Comparison of ENCODE assay signal across 13 cellular contexts in genomic region chr13:77980592-77980991, GRCh38.
A peak's percentile ranks its signal among the peaks of the same experiment; 100 is the strongest.
DNase-seq lines count a peak whose midpoint lies in the region; ATAC-seq and TF ChIP-seq lines count a peak whose summit lies in the region.
"Had no signal": no experiment of that assay in that cellular context is flagged by ENCODE, and none has a peak within 500 bp of the region (broad histone marks: within the 10 kb centered on the region; RNA-seq: fewer than 3 reads in every experiment).

No MANE protein-coding gene starts in this region.

- TF ChIP-seq CTCF in AG04450 (IDR thresholded peaks at IDR 0.05; ENCODE audit: low read depth, low read length) (no peak), fibroblast of lung (conservative IDR thresholded peaks at IDR 0.05 in 1 of 2, IDR thresholded peaks at IDR 0.05 in 1 of 2; ENCODE audit: low read depth in 1 of 2, low read length in 2 of 2) (no peak), nephron progenitor cell (IDR thresholded peaks at IDR 0.05) (no peak), natural killer cell (IDR thresholded peaks at IDR 0.05) (no peak)

- H3K4me1 ChIP-seq in NT2/D1 (ENCODE audit: insufficient read depth, insufficient read length): no peaks in the 10 kb centered on the region
- H3K4me1 ChIP-seq in fibroblast of lung (ENCODE audit: control insufficient read depth, extremely low read depth, insufficient read depth, low read length): no peaks in the 10 kb centered on the region

- H2AFZ ChIP-seq in fibroblast of lung (ENCODE audit: low read length): peak overlapping the region; percentile 40

- intact Hi-C loops in natural killer cell (cut with micrococcal nuclease): no loop called here

- H3K9ac ChIP-seq in NT2/D1 (ENCODE audit: insufficient read length, low read depth): no peak overlapping the region
- H3K9ac ChIP-seq in fibroblast of lung (ENCODE audit: insufficient read depth, low read length): no peak overlapping the region

- peak overlapping the region; percentile 17 for H3K27ac Mint-ChIP-seq in nephron progenitor cell
- H3K27ac Mint-ChIP-seq in activated CD8-positive, alpha-beta memory T cell treated with anti-CD3 and anti-CD28 coated beads, Interleukin-2, amount 10 ng/mL, durations not matched to agents 7 days and 5 days: no peak overlapping the region
- no peak overlapping the region for H3K27ac Mint-ChIP-seq in natural killer cell
- H3K27ac Mint-ChIP-seq: activated naive CD4-positive, alpha-beta T cell treated with anti-CD3 and anti-CD28 coated beads for 36 hours had no signal

- H4K20me1 ChIP-seq in fibroblast of lung (ENCODE audit: control insufficient read depth, extremely low read depth, insufficient read depth, low read length): no peaks in the 10 kb centered on the region

- H3K9me3 Mint-ChIP-seq in nephron progenitor cell (peaks cover 10% of the 10 kb centered on the region), natural killer cell (no peaks in the 10 kb centered on the region)
- no peaks in the 10 kb centered on the region for H3K9me3 Mint-ChIP-seq in activated CD8-positive, alpha-beta memory T cell treated with anti-CD3 and anti-CD28 coated beads, Interleukin-2, amount 10 ng/mL, durations not matched to agents 7 days and 5 days (ENCODE audit: low read depth)
- H3K9me3 Mint-ChIP-seq: activated naive CD4-positive, alpha-beta T cell treated with anti-CD3 and anti-CD28 coated beads for 36 hours had no signal

- H3K4me3 ChIP-seq in AG04450 (ENCODE audit: low read depth, low read length) (no peak overlapping the region), NT2/D1 (ENCODE audit: insufficient read length, low read depth) (no peak overlapping the region), fibroblast of lung (replicated peaks in 1 of 4; ENCODE audit: control extremely low read depth in 1 of 4, insufficient read depth in 1 of 4, low read depth in 3 of 4, low read length in 4 of 4) (no peak overlapping the region)

- H3K79me2 ChIP-seq in fibroblast of lung (ENCODE audit: control insufficient read depth, insufficient read depth, low read length): no peaks in the 10 kb centered on the region

- H3K9me3 ChIP-seq in AG04450 (ENCODE audit: control insufficient read depth, insufficient read depth, low read length) (no peaks in the 10 kb centered on the region), NT2/D1 (ENCODE audit: insufficient read depth, low read length) (no peaks in the 10 kb centered on the region), fibroblast of lung (ENCODE audit: control insufficient read depth, insufficient read depth, low read depth, low read length) (no peaks in the 10 kb centered on the region)

- no peak for ATAC-seq in activated CD8-positive, alpha-beta memory T cell treated with anti-CD3 and anti-CD28 coated beads, Interleukin-2, amount 10 ng/mL, durations not matched to agents 7 days and 5 days
- ATAC-seq in natural killer cell: no peak

- H3K36me3 Mint-ChIP-seq in nephron progenitor cell (ENCODE audit: low read depth) (no peaks in the 10 kb centered on the region), natural killer cell (peaks cover 10% of the 10 kb centered on the region)
- H3K36me3 Mint-ChIP-seq in activated CD8-positive, alpha-beta memory T cell treated with anti-CD3 and anti-CD28 coated beads, Interleukin-2, amount 10 ng/mL, durations not matched to agents 7 days and 5 days: no peaks in the 10 kb centered on the region

- H3K4me1 Mint-ChIP-seq in nephron progenitor cell (no peaks in the 10 kb centered on the region), natural killer cell (no peaks in the 10 kb centered on the region)
- H3K4me1 Mint-ChIP-seq in activated CD8-positive, alpha-beta memory T cell treated with anti-CD3 and anti-CD28 coated beads, Interleukin-2, amount 10 ng/mL, durations not matched to agents 7 days and 5 days: no peaks in the 10 kb centered on the region

- H3K27me3 ChIP-seq in AG04450 (ENCODE audit: control insufficient read depth, insufficient read depth, low read length) (no peaks in the 10 kb centered on the region), NT2/D1 (ENCODE audit: insufficient read depth, insufficient read length) (no peaks in the 10 kb centered on the region), fibroblast of lung (ENCODE audit: control insufficient read depth, insufficient read depth, low read length) (no peaks in the 10 kb centered on the region)

- H3K4me3 Mint-ChIP-seq in nephron progenitor cell (no peak overlapping the region), natural killer cell (no peak overlapping the region)
- H3K4me3 Mint-ChIP-seq in activated CD8-positive, alpha-beta memory T cell treated with anti-CD3 and anti-CD28 coated beads, Interleukin-2, amount 10 ng/mL, durations not matched to agents 7 days and 5 days: no peak overlapping the region
- H3K4me3 Mint-ChIP-seq: activated naive CD4-positive, alpha-beta T cell treated with anti-CD3 and anti-CD28 coated beads for 36 hours had no signal

- no peaks in the 10 kb centered on the region for H3K27me3 Mint-ChIP-seq in nephron progenitor cell (ENCODE audit: low read depth, poor library complexity)
- peaks cover 4% of the 10 kb centered on the region for H3K27me3 Mint-ChIP-seq in activated CD8-positive, alpha-beta memory T cell treated with anti-CD3 and anti-CD28 coated beads, Interleukin-2, amount 10 ng/mL, durations not matched to agents 7 days and 5 days
- peaks cover 8 to 24% of the 10 kb centered on the region in 2 donors for H3K27me3 Mint-ChIP-seq in natural killer cell (ENCODE audit: low read depth in 2 of 2)

- no peak overlapping the region for H3K4me2 ChIP-seq in fibroblast of lung (ENCODE audit: extremely low read depth, insufficient read depth, low read length)

- POLR2A ChIA-PET in AG04450 (lab: Yijun Ruan, JAX): no interaction called here

- no peak overlapping the region for H3K27ac ChIP-seq in AG04450 (ENCODE audit: low read depth, low read length)
- H3K27ac ChIP-seq in fibroblast of lung (ENCODE audit: insufficient read depth, low read length): no peak overlapping the region

- DNase-seq in AG04450 (ENCODE audit: low read depth, low spot score): peak; percentile 42
- DNase-seq in NT2/D1 (ENCODE audit: low read depth, low spot score): peak; percentile 2
- peak; percentile 80 to 86 for DNase-seq in fibroblast of lung (ENCODE audit: low read depth in 2 of 2)
- DNase-seq in nephron progenitor cell: no peak
- no peak for DNase-seq in NCI-H187 treated with DMSO at 0.1 percent for 48 hours (lab: John Stamatoyannopoulos, UW)
- DNase-seq in activated CD8-positive, alpha-beta memory T cell treated with anti-CD3 and anti-CD28 coated beads, Interleukin-2, amount 10 ng/mL, durations not matched to agents 7 days and 5 days: no peak
- no peak for DNase-seq in NCI-H128 (lab: John Stamatoyannopoulos, UW; ENCODE audit: unreplicated experiment)
- DNase-seq in natural killer cell: no peak
- DNase-seq: activated naive CD4-positive, alpha-beta T cell treated with anti-CD3 and anti-CD28 coated beads for 36 hours; C1 segment of cervical spinal cord; GOT3; NCI-H2227 treated with DMSO at 0.1 percent for 48 hours; occipital lobe had no signal

- no peaks in the 10 kb centered on the region for H3K36me3 ChIP-seq in NT2/D1 (ENCODE audit: insufficient read depth, insufficient read length, low read length)
- H3K36me3 ChIP-seq in fibroblast of lung (ENCODE audit: control insufficient read depth, insufficient read depth, low read length): no peaks in the 10 kb centered on the region

- CTCF ChIA-PET in AG04450 (lab: Charles Lee): interaction anchor here (1.5 kb wide), 1 partner anchor 141 kb away, joined by 4 read pairs; no protein-coding TSS in a partner anchor
- CTCF ChIA-PET in activated CD8-positive, alpha-beta memory T cell treated with anti-CD3 and anti-CD28 coated beads, Interleukin-2, amount 10 ng/mL, durations not matched to agents 7 days and 5 days (lab: Charles Lee): no interaction called here

Comparison
In these comparisons a context has a peak if more than half of its experiments do, and no peak if none do; other contexts are left out.
1. DNase-seq: peak in AG04450 (single experiment), NT2/D1 (single experiment) and fibroblast of lung (2 of 2); none in nephron progenitor cell (single experiment), NCI-H187 treated with DMSO at 0.1 percent for 48 hours (single experiment), activated CD8-positive, alpha-beta memory T cell treated with anti-CD3 and anti-CD28 coated beads, Interleukin-2, amount 10 ng/mL, durations not matched to agents 7 days and 5 days (single experiment), NCI-H128 (single experiment) and natural killer cell (single experiment).